2 cellular contexts compared by ENCODE assay signal in genomic region chr16:28613912-28614311, GRCh38. TPM values are rescaled to one million over a fixed set of nuclear protein-coding genes. Genes with fewer than 3 reads are reported as not detected.
"Had no signal": no experiment of that assay in that cellular context is flagged by ENCODE, and none has a peak within 500 bp of the region (broad histone marks: within the 10 kb centered on the region; RNA-seq: fewer than 3 reads in every experiment).

No MANE protein-coding gene starts in this region.

RNA-seq across cellular contexts. Expression of gene SULT1A2, which starts 17.1 kb away (rescaled TPM):
- total RNA-seq: SJSA1 had no signal

RNA-seq across cellular contexts. Expression of gene NPIPB8, which starts 24.0 kb away (rescaled TPM):
- total RNA-seq: Right ventricle myocardium superior, SJSA1 had no signal
